Comparison of ENCODE assay signal across 36 cellular contexts in the genomic region with DNA sequence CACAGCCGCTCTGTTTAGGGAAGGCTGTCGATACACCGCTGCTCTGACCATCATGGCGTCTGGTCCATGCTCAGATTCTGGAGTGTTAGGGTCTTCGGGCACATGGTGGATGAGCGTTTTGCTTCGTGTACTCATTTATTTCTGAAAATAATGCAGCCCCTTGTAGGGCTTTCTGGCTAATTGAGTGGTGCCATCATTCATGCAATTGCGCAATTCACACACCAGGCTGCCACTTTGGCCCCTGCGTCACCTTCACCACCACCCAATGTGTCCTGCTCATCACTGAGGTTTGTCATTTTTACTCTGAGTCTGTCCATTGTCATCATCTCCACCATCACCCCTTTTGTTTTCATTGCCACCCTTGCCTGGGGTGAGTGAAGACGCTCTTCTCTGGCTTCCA.
"Had no signal": no experiment of that assay in that cellular context is flagged by ENCODE, and none has a peak within 500 bp of the region (broad histone marks: within the 10 kb centered on the region; RNA-seq: fewer than 3 reads in every experiment).

No MANE protein-coding gene starts in this region.

- DNase-seq: activated B cell treated with CpG ODN at 0.5 μM for 24 hours; activated CD4-positive, alpha-beta memory T cell treated with anti-CD3 and anti-CD28 coated beads for 36 hours; activated CD4-positive, alpha-beta T cell treated with anti-CD3 and anti-CD28 coated beads for 4 hours; activated CD4-positive, alpha-beta T cell treated with anti-CD3 and anti-CD28 coated beads, Interleukin-2, amount 10 ng/mL, durations not matched to agents 24 days and 14 days; activated CD4-positive, alpha-beta T cell treated with anti-CD3 and anti-CD28 coated beads, Interleukin-2, amount 50 U/mL, for 1 hour; activated CD4-positive, alpha-beta T cell treated with anti-CD3 and anti-CD28 coated beads, Interleukin-2, amount 50 U/mL, for 4 hours; activated CD4-positive, CD25-positive, alpha-beta regulatory T cell treated with anti-CD3 and anti-CD28 coated beads, Interleukin-2, amount 50 U/mL, for 72 hours; activated CD8-positive, alpha-beta memory T cell treated with anti-CD3 and anti-CD28 coated beads, Interleukin-2, amount 50 U/mL, for 4 hours; activated CD8-positive, alpha-beta T cell treated with anti-CD3 and anti-CD28 coated beads for 36 hours; activated effector memory CD4-positive, alpha-beta T cell treated with anti-CD3 and anti-CD28 coated beads, Interleukin-2, amount 50 U/mL, for 16 hours; activated gamma-delta T cell treated with Interleukin-2 at 50 U/mL for 16 hours; activated naive CD4-positive, alpha-beta T cell; activated naive CD4-positive, alpha-beta T cell treated with anti-CD3 and anti-CD28 coated beads for 36 hours; activated naive CD4-positive, alpha-beta T cell treated with anti-CD3 and anti-CD28 coated beads, Interleukin-2, amount 50 U/mL, for 16 hours; activated naive CD8-positive, alpha-beta T cell treated with anti-CD3 and anti-CD28 coated beads for 36 hours; activated T-cell treated with anti-CD3 and anti-CD28 coated beads for 4 hours; activated T-cell treated with anti-CD3 and anti-CD28 coated beads, Interleukin-2, amount 50 U/mL, for 1 hour; activated T-cell treated with anti-CD3 and anti-CD28 coated beads, Interleukin-2, amount 50 U/mL, for 4 hours; activated T-cell treated with anti-CD3 and anti-CD28 coated beads, Interleukin-2, amount 50 U/mL, for 72 hours; adrenal gland; amniotic stem cell; aorta; body of pancreas; brain microvascular endothelial cell; central memory CD4-positive, alpha-beta T cell; T-helper 1 cell; T-helper 2 cell; T-helper 9 cell had no signal

- H3K4me1 Mint-ChIP-seq: activated CD4-positive, alpha-beta T cell treated with anti-CD3 and anti-CD28 coated beads, Interleukin-2, amount 10 ng/mL, durations not matched to agents 24 days and 14 days; activated naive CD8-positive, alpha-beta T cell treated with anti-CD3 and anti-CD28 coated beads for 36 hours; activated T-helper 17 cell treated with anti-CD3 and anti-CD28 coated beads, Interleukin-2, amount 50 U/mL, for 72 hours had no signal

- H3K4me1 ChIP-seq: breast epithelium had no signal

- ATAC-seq: activated CD8-positive, alpha-beta T cell treated with anti-CD3 and anti-CD28 coated beads for 36 hours; activated naive CD4-positive, alpha-beta T cell treated with anti-CD3 and anti-CD28 coated beads, Interleukin-2, amount 50 U/mL, for 72 hours; activated T-cell treated with anti-CD3 and anti-CD28 coated beads, Interleukin-2, amount 50 U/mL, for 4 hours; activated T-cell treated with anti-CD3 and anti-CD28 coated beads, Interleukin-2, amount 50 U/mL, for 72 hours; activated T-helper 17 cell treated with anti-CD3 and anti-CD28 coated beads, Interleukin-2, amount 50 U/mL, for 72 hours; body of pancreas had no signal

- H3K27me3 Mint-ChIP-seq: activated B cell treated with CpG ODN at 0.5 μM for 24 hours; activated CD4-positive, alpha-beta memory T cell treated with anti-CD3 and anti-CD28 coated beads for 36 hours; activated CD4-positive, alpha-beta T cell treated with anti-CD3 and anti-CD28 coated beads, Interleukin-2, amount 10 ng/mL, durations not matched to agents 24 days and 14 days; activated naive CD8-positive, alpha-beta T cell treated with anti-CD3 and anti-CD28 coated beads for 36 hours; activated T-helper 17 cell treated with anti-CD3 and anti-CD28 coated beads, Interleukin-2, amount 50 U/mL, for 72 hours had no signal

- H3K36me3 ChIP-seq: adrenal gland, brain microvascular endothelial cell, breast epithelium had no signal

- H3K9me3 Mint-ChIP-seq: activated B cell treated with CpG ODN at 0.5 μM for 24 hours; activated CD4-positive, alpha-beta memory T cell treated with anti-CD3 and anti-CD28 coated beads for 36 hours; activated CD4-positive, alpha-beta T cell treated with anti-CD3 and anti-CD28 coated beads, Interleukin-2, amount 10 ng/mL, durations not matched to agents 24 days and 14 days; activated CD8-positive, alpha-beta T cell treated with anti-CD3 and anti-CD28 coated beads for 36 hours; activated naive CD4-positive, alpha-beta T cell treated with anti-CD3 and anti-CD28 coated beads for 36 hours; activated naive CD4-positive, alpha-beta T cell treated with anti-CD3 and anti-CD28 coated beads, Interleukin-2, amount 50 U/mL, for 72 hours; activated naive CD8-positive, alpha-beta T cell treated with anti-CD3 and anti-CD28 coated beads for 36 hours; activated T-cell treated with anti-CD3 and anti-CD28 coated beads, Interleukin-2, amount 50 U/mL, for 4 hours; activated T-cell treated with anti-CD3 and anti-CD28 coated beads, Interleukin-2, amount 50 U/mL, for 72 hours; activated T-helper 1 cell treated with anti-CD3 and anti-CD28 coated beads, Interleukin-12 subunit alpha, Interleukin-12 subunit beta, Interleukin-2, Interleukin-4 antibody, amounts not matched to agents 30 ng/mL and 10 ng/mL and 1 ng/mL, durations not matched to agents 14 hours and 24 hours and 36 hours; activated T-helper 17 cell treated with anti-CD3 and anti-CD28 coated beads, Interleukin-2, amount 50 U/mL, for 72 hours; T-helper 1 cell treated with Interleukin-12 subunit alpha and Interleukin-12 subunit beta and Interleukin-4 antibody, amounts not matched to agents 30 μg/mL and 1 μg/mL, for 36 hours; T-helper 2 cell treated with Interferon-gamma antibody and Interleukin-4, amounts not matched to agents 5 μg/mL and 100 μg/mL, for 36 hours had no signal

- H3K27ac Mint-ChIP-seq: activated B cell treated with CpG ODN at 0.5 μM for 24 hours; activated CD4-positive, alpha-beta memory T cell treated with anti-CD3 and anti-CD28 coated beads for 36 hours; activated CD4-positive, alpha-beta T cell treated with anti-CD3 and anti-CD28 coated beads, Interleukin-2, amount 10 ng/mL, durations not matched to agents 24 days and 14 days; activated CD8-positive, alpha-beta T cell treated with anti-CD3 and anti-CD28 coated beads for 36 hours; activated naive CD4-positive, alpha-beta T cell treated with anti-CD3 and anti-CD28 coated beads for 36 hours; activated naive CD4-positive, alpha-beta T cell treated with anti-CD3 and anti-CD28 coated beads, Interleukin-2, amount 50 U/mL, for 72 hours; activated naive CD8-positive, alpha-beta T cell treated with anti-CD3 and anti-CD28 coated beads for 36 hours; activated T-cell treated with anti-CD3 and anti-CD28 coated beads, Interleukin-2, amount 50 U/mL, for 72 hours; activated T-helper 1 cell treated with anti-CD3 and anti-CD28 coated beads, Interleukin-12 subunit alpha, Interleukin-12 subunit beta, Interleukin-2, Interleukin-4 antibody, amounts not matched to agents 30 ng/mL and 10 ng/mL and 1 ng/mL, durations not matched to agents 14 hours and 24 hours and 36 hours; activated T-helper 17 cell treated with anti-CD3 and anti-CD28 coated beads, Interleukin-2, amount 50 U/mL, for 72 hours; T-helper 1 cell treated with Interleukin-12 subunit alpha and Interleukin-12 subunit beta and Interleukin-4 antibody, amounts not matched to agents 30 μg/mL and 1 μg/mL, for 36 hours; T-helper 2 cell treated with Interferon-gamma antibody and Interleukin-4, amounts not matched to agents 5 μg/mL and 100 μg/mL, for 36 hours had no signal

- H3K27me3 ChIP-seq: adrenal gland, body of pancreas, brain microvascular endothelial cell, breast epithelium had no signal

- H3K36me3 Mint-ChIP-seq: activated CD4-positive, alpha-beta memory T cell treated with anti-CD3 and anti-CD28 coated beads for 36 hours; activated naive CD4-positive, alpha-beta T cell treated with anti-CD3 and anti-CD28 coated beads, Interleukin-2, amount 50 U/mL, for 72 hours; activated naive CD8-positive, alpha-beta T cell treated with anti-CD3 and anti-CD28 coated beads for 36 hours had no signal

- H3K4me3 ChIP-seq: adrenal gland, body of pancreas, breast epithelium had no signal

- FAIRE-seq: astrocyte, TTC549 had no signal

- H3K27ac ChIP-seq: adrenal gland, body of pancreas, brain microvascular endothelial cell, breast epithelium had no signal

- H3K4me3 Mint-ChIP-seq: activated B cell treated with CpG ODN at 0.5 μM for 24 hours; activated CD4-positive, alpha-beta memory T cell treated with anti-CD3 and anti-CD28 coated beads for 36 hours; activated CD4-positive, alpha-beta T cell treated with anti-CD3 and anti-CD28 coated beads, Interleukin-2, amount 10 ng/mL, durations not matched to agents 24 days and 14 days; activated CD8-positive, alpha-beta T cell treated with anti-CD3 and anti-CD28 coated beads for 36 hours; activated naive CD4-positive, alpha-beta T cell treated with anti-CD3 and anti-CD28 coated beads for 36 hours; activated naive CD8-positive, alpha-beta T cell treated with anti-CD3 and anti-CD28 coated beads for 36 hours; activated T-cell treated with anti-CD3 and anti-CD28 coated beads, Interleukin-2, amount 50 U/mL, for 4 hours; activated T-cell treated with anti-CD3 and anti-CD28 coated beads, Interleukin-2, amount 50 U/mL, for 72 hours; activated T-helper 1 cell treated with anti-CD3 and anti-CD28 coated beads, Interleukin-12 subunit alpha, Interleukin-12 subunit beta, Interleukin-2, Interleukin-4 antibody, amounts not matched to agents 30 ng/mL and 10 ng/mL and 1 ng/mL, durations not matched to agents 14 hours and 24 hours and 36 hours; activated T-helper 17 cell treated with anti-CD3 and anti-CD28 coated beads, Interleukin-2, amount 50 U/mL, for 72 hours; T-helper 1 cell treated with Interleukin-12 subunit alpha and Interleukin-12 subunit beta and Interleukin-4 antibody, amounts not matched to agents 30 μg/mL and 1 μg/mL, for 36 hours; T-helper 2 cell treated with Interferon-gamma antibody and Interleukin-4, amounts not matched to agents 5 μg/mL and 100 μg/mL, for 36 hours had no signal

- H3K9me3 ChIP-seq: adrenal gland, body of pancreas, breast epithelium had no signal
